In the genomic region with DNA sequence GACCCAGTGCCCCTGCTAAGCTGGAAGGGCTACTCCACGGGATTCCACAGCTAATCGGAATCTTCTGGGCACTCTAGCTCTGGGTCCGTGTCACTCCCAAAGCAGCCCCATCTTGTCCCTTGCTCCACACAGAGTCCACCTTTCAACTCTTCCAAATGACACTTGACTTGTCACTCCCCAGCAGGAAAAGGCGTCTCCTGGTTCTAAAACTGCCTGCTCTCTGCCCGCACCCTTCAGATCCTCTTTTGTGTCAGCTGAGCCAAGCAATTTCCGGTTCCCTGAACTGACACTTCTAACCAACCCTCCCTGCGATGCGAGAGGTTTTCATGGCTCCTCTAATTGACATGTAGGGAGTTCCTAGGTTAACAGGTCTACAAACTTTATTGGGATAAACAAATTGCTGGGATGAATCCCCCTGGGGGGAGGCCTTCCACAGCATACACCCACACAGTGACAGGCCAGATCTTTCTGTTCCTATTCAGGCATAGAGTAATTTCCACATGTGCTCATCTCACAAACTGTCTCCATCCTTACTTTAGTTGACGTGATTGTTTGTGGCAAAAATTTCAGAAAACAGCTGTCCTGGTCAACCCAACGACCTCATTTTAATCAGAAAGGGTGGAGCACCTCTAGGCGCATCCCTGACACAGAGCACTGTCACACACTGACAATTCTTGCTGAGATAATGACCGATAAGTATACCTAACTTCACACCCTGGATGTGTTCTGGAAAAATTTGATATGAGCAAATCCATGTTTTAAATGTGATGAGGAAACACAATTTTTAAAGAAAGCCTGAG, we compare ENCODE assay signal across 8 cellular contexts.
DNase-seq lines count a peak whose midpoint lies in the region; ATAC-seq and TF ChIP-seq lines count a peak whose summit lies in the region.

No MANE protein-coding gene starts in this region.

- POLR2A ChIA-PET in OCI-LY7 (lab: Charles Lee), result interaction anchor here (0.6 to 6.1 kb wide), 4 partner anchors 12 to 92 kb away, joined by 4 to 42 read pairs (median 4); no protein-coding TSS in a partner anchor

- peak overlapping the region; percentile 25 for H3K4me2 ChIP-seq in OCI-LY7 (ENCODE audit: low read length)

- peaks cover 6% of the 10 kb centered on the region; the same call in 1 of the 2 replicates for H3K79me2 ChIP-seq in OCI-LY7 (ENCODE audit: insufficient read depth, low read depth, low read length)

- H2AFZ ChIP-seq in OCI-LY7 (ENCODE audit: low read length), result no peak overlapping the region; the same call in 1 of the 2 replicates

- CTCF ChIA-PET in OCI-LY7 (lab: Charles Lee; ENCODE audit: unreplicated experiment), result no interaction called here

- no TSS peak for BruUV-seq in OCI-LY7 (replicated peaks; lab: Mats Ljungman, UMichigan)

- H3K36me3 ChIP-seq in OCI-LY7 (ENCODE audit: insufficient read depth, low read length) (no peaks in the 10 kb centered on the region), muscle layer of duodenum (ENCODE audit: control insufficient read depth in 1 of 2, insufficient read depth in 2 of 2, low read length in 2 of 2) (no peaks in the 10 kb centered on the region), aorta (ENCODE audit: control insufficient read depth in 1 of 2, insufficient read depth in 2 of 2, low read length in 1 of 2) (no peaks in the 10 kb centered on the region)

- intact Hi-C loops in OCI-LY7 (cut with micrococcal nuclease; ENCODE audit: unreplicated experiment) (no loop called here), aorta (cut with DNase I) (loop anchor here in 1 of 2 donors (10.0 kb wide), 1 partner anchor 64 kb away; no protein-coding TSS in a partner anchor)

- TF ChIP-seq CTCF in OCI-LY7 (conservative IDR thresholded peaks at IDR 0.05; ENCODE audit: low read length) (no peak), cardiac fibroblast (IDR thresholded peaks at IDR 0.05; ENCODE audit: low read depth, low read length) (no peak)

- H3K27me3 ChIP-seq in muscle layer of duodenum (ENCODE audit: low read depth, low read length) (no peaks in the 10 kb centered on the region), aorta (ENCODE audit: control insufficient read depth in 1 of 2, insufficient read depth in 2 of 2, low read length in 1 of 2) (no peaks in the 10 kb centered on the region)

- 40 to 50% methylated on average over 12 of the region's 12 CpGs for WGBS in aorta, 2 donors

- no peak overlapping the region for H3K4me3 ChIP-seq in OCI-LY7 (ENCODE audit: low read depth, low read length, poor library complexity, severe bottlenecking)
- H3K4me3 ChIP-seq in cardiac fibroblast (replicated peaks in 1 of 2; ENCODE audit: low read depth in 2 of 2, low read length in 2 of 2), result peak overlapping the region in 1 of 2 donors; percentile 20
- peak overlapping the region in 1 of 2 donors; percentile 5 for H3K4me3 ChIP-seq in muscle layer of duodenum (ENCODE audit: low read depth in 1 of 2, low read length in 2 of 2)
- no peak overlapping the region for H3K4me3 ChIP-seq in aorta (ENCODE audit: low read length in 2 of 2)

- H3K9me2 ChIP-seq in OCI-LY7 (ENCODE audit: insufficient read depth, low read length), result no peaks in the 10 kb centered on the region

- peak; percentile 60 for ATAC-seq in GM18907 (IDR thresholded peaks at IDR 0.05; ENCODE audit: unreplicated experiment)
- ATAC-seq in aorta (ENCODE audit: low FRiP score), result peak; percentile 45
- ATAC-seq in GM19463 (IDR thresholded peaks at IDR 0.05; ENCODE audit: unreplicated experiment), result no peak

- peaks cover 15% of the 10 kb centered on the region for H3K4me1 ChIP-seq in OCI-LY7 (ENCODE audit: insufficient read depth, low read length, poor library complexity, severe bottlenecking)
- H3K4me1 ChIP-seq in muscle layer of duodenum (ENCODE audit: control insufficient read depth in 1 of 2, insufficient read depth in 2 of 2, low read length in 2 of 2), result peaks cover 16 to 45% of the 10 kb centered on the region in 2 donors
- H3K4me1 ChIP-seq in aorta (ENCODE audit: control insufficient read depth in 1 of 2, insufficient read depth in 2 of 2, low read length in 2 of 2), result peaks cover 7 to 13% of the 10 kb centered on the region in 2 donors

- H4K20me1 ChIP-seq in OCI-LY7 (ENCODE audit: insufficient read depth, low read length), result no peaks in the 10 kb centered on the region; the same call in 1 of the 2 replicates

- H3K27ac ChIP-seq in OCI-LY7 (ENCODE audit: low read depth, low read length, poor library complexity, severe bottlenecking) (no peak overlapping the region), muscle layer of duodenum (ENCODE audit: low read length) (peak overlapping the region; percentile 86), aorta (ENCODE audit: low read depth in 1 of 2, low read length in 2 of 2) (peak overlapping the region; percentile 31 to 41)

- DNase-seq in OCI-LY7 (ENCODE audit: low spot score) (peak; percentile 42), cardiac fibroblast (ENCODE audit: low read depth in 2 of 2) (peak; percentile 54 to 60), aorta (peak in 1 of 2 donors; percentile 71), inferior parietal cortex (ENCODE audit: extremely low spot score) (no peak), NCI-H1105 treated with DMSO at 0.1 percent for 48 hours (lab: John Stamatoyannopoulos, UW) (no peak)

- H3K9me3 ChIP-seq in OCI-LY7 (ENCODE audit: low read length), result no peaks in the 10 kb centered on the region
- no peaks in the 10 kb centered on the region for H3K9me3 ChIP-seq in muscle layer of duodenum (ENCODE audit: control insufficient read depth in 1 of 2, low read length in 2 of 2)
- H3K9me3 ChIP-seq in aorta (ENCODE audit: control insufficient read depth, low read length), result no peaks in the 10 kb centered on the region

Comparison
In these comparisons a context has a peak if more than half of its experiments do, and no peak if none do; other contexts are left out.
1. DNase-seq: peak in OCI-LY7 (single experiment) and cardiac fibroblast (2 of 2); none in inferior parietal cortex (single experiment) and NCI-H1105 treated with DMSO at 0.1 percent for 48 hours (single experiment).